ENCODE assay signal across 9 cellular contexts in genomic region chr5:116573617-116574431, GRCh38. TPM values are rescaled to one million over a fixed set of nuclear protein-coding genes. Genes with fewer than 3 reads are reported as not detected.
A peak's percentile ranks its signal among the peaks of the same experiment; 100 is the strongest.
DNase-seq lines count a peak whose midpoint lies in the region; ATAC-seq and TF ChIP-seq lines count a peak whose summit lies in the region.
"Had no signal": no experiment of that assay in that cellular context is flagged by ENCODE, and none has a peak within 500 bp of the region (broad histone marks: within the 10 kb centered on the region; RNA-seq: fewer than 3 reads in every experiment).

No MANE protein-coding gene starts in this region.

- H3K4me3 ChIP-seq in left ventricle myocardium inferior (peak overlapping the region; percentile 79), psoas muscle (peak overlapping the region; percentile 73)

- WGBS in H9 (ENCODE audit: extremely low coverage, insufficient read length, low lambda C conversion rate) = no CpG with 5 or more reads among the region's 70 CpGs
- WGBS in psoas muscle, 3 donors = 0 to 1% (median 0%) methylated on average over 68 to 70 of the region's 70 CpGs

- peaks cover 3% of the 10 kb centered on the region for H4K20me1 ChIP-seq in H9 (ENCODE audit: control insufficient read depth, insufficient read depth, insufficient read length)

- peaks cover 56% of the 10 kb centered on the region for H3K79me2 ChIP-seq in H9 (ENCODE audit: insufficient read depth, low read length)

- peaks cover 21 to 50% (median 33%) of the 10 kb centered on the region in 3 experiments for H3K36me3 Mint-ChIP-seq in H9 (ENCODE audit: insufficient read depth in 1 of 3, low read depth in 3 of 3)
- no peaks in the 10 kb centered on the region for H3K36me3 Mint-ChIP-seq in activated naive CD8-positive, alpha-beta T cell

- H3K27me3 Mint-ChIP-seq in H9 (ENCODE audit: low read depth) = no peaks in the 10 kb centered on the region
- H3K27me3 Mint-ChIP-seq in activated naive CD8-positive, alpha-beta T cell = peaks cover 42% of the 10 kb centered on the region

- H3T11ph ChIP-seq in H9 (ENCODE audit: low read length) = no peak overlapping the region

- no peaks in the 10 kb centered on the region; a peak in 1 of 5 replicates for H3K9me3 Mint-ChIP-seq in H9
- no peaks in the 10 kb centered on the region for H3K9me3 Mint-ChIP-seq in activated naive CD8-positive, alpha-beta T cell (ENCODE audit: low read depth)

- peak overlapping the region; percentile 47 for H3K18ac ChIP-seq in H9 (ENCODE audit: insufficient read length, low read depth, low read length)

- peaks cover 18% of the 10 kb centered on the region; the same call in 1 of the 2 replicates for H3K4me1 ChIP-seq in H9 (ENCODE audit: insufficient read depth, low read length)
- H3K4me1 ChIP-seq in left ventricle myocardium inferior = peaks cover 52% of the 10 kb centered on the region
- H3K4me1 ChIP-seq in psoas muscle = peaks cover 11% of the 10 kb centered on the region

- H3K36me3 ChIP-seq in left ventricle myocardium inferior (no peaks in the 10 kb centered on the region), psoas muscle (ENCODE audit: insufficient read depth in 1 of 2, low read depth in 1 of 2) (no peaks in the 10 kb centered on the region)

- peak in 1 of 4 donors; percentile 2 for ATAC-seq in psoas muscle
- no peak for ATAC-seq in HG03469 (IDR thresholded peaks at IDR 0.05; ENCODE audit: unreplicated experiment)
- ATAC-seq in HG03460 (IDR thresholded peaks at IDR 0.05; ENCODE audit: unreplicated experiment) = no peak

- peak overlapping the region; percentile 87 for H3K4me2 ChIP-seq in H9 (ENCODE audit: insufficient read depth, insufficient read length, low read length)

- H2BK20ac ChIP-seq in H9 (ENCODE audit: low read depth, low read length, poor library complexity, severe bottlenecking) = no peak overlapping the region

- no peak overlapping the region for H4K5ac ChIP-seq in H9 (ENCODE audit: insufficient read length, low read depth, low read length)

- TF ChIP-seq CTCF in H9 (conservative IDR thresholded peaks at IDR 0.05) = no peak
- TF ChIP-seq CTCF in left ventricle myocardium inferior (IDR thresholded peaks at IDR 0.05; ENCODE audit: borderline replicate concordance) = no peak
- TF ChIP-seq CTCF in psoas muscle (IDR thresholded peaks at IDR 0.05) = no peak

- peaks cover 13% of the 10 kb centered on the region for H3K23me2 ChIP-seq in H9 (ENCODE audit: insufficient read length, low read depth, low read length, poor library complexity, severe bottlenecking)

- peaks cover 46 to 52% of the 10 kb centered on the region in 2 experiments for H3K4me1 Mint-ChIP-seq in H9
- peaks cover 22% of the 10 kb centered on the region for H3K4me1 Mint-ChIP-seq in activated naive CD8-positive, alpha-beta T cell (ENCODE audit: low read depth)

- H2BK15ac ChIP-seq in H9 (ENCODE audit: low read depth, low read length) = no peak overlapping the region

- H3K27ac ChIP-seq in H9 (ENCODE audit: insufficient read length, low read depth, low read length) = no peak overlapping the region
- peak overlapping the region; percentile 83 for H3K27ac ChIP-seq in left ventricle myocardium inferior (replicated peaks)
- H3K27ac ChIP-seq in psoas muscle = peak overlapping the region; percentile 63
- H3K27ac ChIP-seq: HL-60 had no signal

- H3K4ac ChIP-seq in H9 (ENCODE audit: low read depth, low read length) = no peak overlapping the region

- DNase-seq in Ammon's horn (ENCODE audit: low spot score) = peak; percentile 35
- no peak for DNase-seq in H9
- DNase-seq in left ventricle myocardium inferior = peak; percentile 22
- peak in 1 of 2 donors; percentile 25 for DNase-seq in psoas muscle
- DNase-seq in NCI-H510A (lab: John Stamatoyannopoulos, UW) = no peak

- H2BK5ac ChIP-seq in H9 (ENCODE audit: insufficient read length, low read length) = no peak overlapping the region

- intact Hi-C loops in left ventricle myocardium inferior (cut with micrococcal nuclease) = no loop called here
- intact Hi-C loops in psoas muscle (cut with DNase I) = loop anchor here in 1 of 2 donors (10.0 kb wide), 1 partner anchor 439 kb away; no protein-coding TSS in a partner anchor

- H3K27ac Mint-ChIP-seq in H9 = peak overlapping the region; percentile 97; a peak in 6 of 7 replicates
- H3K27ac Mint-ChIP-seq in activated naive CD8-positive, alpha-beta T cell = no peak overlapping the region

- H4K8ac ChIP-seq in H9 (replicated peaks; ENCODE audit: insufficient read length, low read depth, low read length) = no peak overlapping the region

- H3K56ac ChIP-seq in H9 (ENCODE audit: insufficient read length, low read depth, low read length) = no peak overlapping the region

- H3K9me3 ChIP-seq in H9 (ENCODE audit: control insufficient read depth, low read depth, low read length) (no peaks in the 10 kb centered on the region), left ventricle myocardium inferior (replicated peaks) (no peaks in the 10 kb centered on the region), psoas muscle (no peaks in the 10 kb centered on the region)

- H3K27me3 ChIP-seq in H9 (ENCODE audit: insufficient read depth, low read length) = no peaks in the 10 kb centered on the region
- H3K27me3 ChIP-seq in left ventricle myocardium inferior (ENCODE audit: low read depth) = peaks cover 50% of the 10 kb centered on the region
- peaks cover 0 to 35% (median 14%) of the 10 kb centered on the region in 3 donors for H3K27me3 ChIP-seq in psoas muscle (ENCODE audit: insufficient read depth in 3 of 3, low read length in 2 of 3)

- H3K14ac ChIP-seq in H9 (ENCODE audit: insufficient read depth, low read length) = peak overlapping the region; percentile 95

- H2AFZ ChIP-seq in H9 (ENCODE audit: low read length) = no peak overlapping the region

- no peak overlapping the region for H2BK120ac ChIP-seq in H9 (ENCODE audit: low read depth, low read length, poor library complexity, severe bottlenecking)

- H3K79me1 ChIP-seq in H9 (ENCODE audit: insufficient read depth, low read depth, low read length, poor library complexity, severe bottlenecking) = no peaks in the 10 kb centered on the region

- H3K9ac ChIP-seq in H9 (ENCODE audit: extremely low read depth, insufficient read length, low read length) = peak overlapping the region; percentile 89

- no peak overlapping the region for H2AK5ac ChIP-seq in H9 (ENCODE audit: insufficient read length, low read length)

- no peak overlapping the region for H2BK12ac ChIP-seq in H9 (ENCODE audit: insufficient read length, low read depth, low read length)

- H3K23ac ChIP-seq in H9 (ENCODE audit: insufficient read length, low read depth, low read length) = no peak overlapping the region

- peak overlapping the region; percentile 99 for H3K4me3 Mint-ChIP-seq in H9
- H3K4me3 Mint-ChIP-seq in activated naive CD8-positive, alpha-beta T cell = peak overlapping the region; percentile 88

- H4K91ac ChIP-seq in H9 (ENCODE audit: insufficient read length, low read depth, low read length) = no peak overlapping the region

RNA-seq across cellular contexts. Expression of gene SEMA6A, which starts 0.8 kb away (rescaled TPM):
- 335 and 354 TPM in 2 replicates for total RNA-seq in H9 (2021)
- total RNA-seq in left ventricle myocardium inferior = 6.3 TPM
- 1 to 10 TPM; 3.1 to 7.6 (median 4.3) TPM for total RNA-seq in psoas muscle
- 1 to 10 TPM; 1.1 to 1.5 (median 1.5) TPM for polyA plus RNA-seq in psoas muscle

Comparison
In these comparisons a context has a peak if more than half of its experiments do, and no peak if none do; other contexts are left out.
1. DNase-seq: peak in Ammon's horn (single experiment) and left ventricle myocardium inferior (single experiment); none in H9 (single experiment) and NCI-H510A (single experiment).
2. RNA of gene SEMA6A, which starts 0.8 kb away (total RNA-seq): 335 to 354 TPM in H9; 6.3 TPM in left ventricle myocardium inferior (single experiment) and 3.1 to 7.6 TPM in psoas muscle; every median in the first group is over 10 times any median in the second.